Comparison of ENCODE assay signal across 17 cellular contexts in the genomic region with DNA sequence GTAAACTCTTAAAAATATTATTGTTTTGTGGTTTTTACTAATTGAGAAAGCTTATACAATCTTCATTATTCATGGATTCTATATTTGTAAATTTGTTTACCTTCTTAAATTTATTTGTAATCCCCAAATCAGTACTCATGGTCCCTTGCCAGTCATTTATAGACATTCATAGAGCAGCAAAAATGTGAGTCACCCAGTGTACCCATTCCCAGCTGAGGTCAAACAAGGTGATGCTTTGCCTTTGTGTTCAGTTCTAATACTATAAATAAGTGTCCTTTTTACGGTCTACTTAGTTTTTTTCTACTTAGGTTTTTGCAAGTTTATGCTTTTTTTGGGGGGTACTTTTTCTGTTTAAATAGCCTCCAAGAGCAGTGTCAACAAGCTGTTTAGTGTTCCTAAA. TPM values are rescaled to one million over a fixed set of nuclear protein-coding genes. Genes with fewer than 3 reads are reported as not detected.
DNase-seq lines count a peak whose midpoint lies in the region; TF ChIP-seq lines count a peak whose summit lies in the region.
"Had no signal": no experiment of that assay in that cellular context is flagged by ENCODE, and none has a peak within 500 bp of the region (broad histone marks: within the 10 kb centered on the region; RNA-seq: fewer than 3 reads in every experiment).

No MANE protein-coding gene starts in this region.

- H3K36me3 ChIP-seq in HEK293 (ENCODE audit: control insufficient read depth in 2 of 2, insufficient read depth in 1 of 2, low read length in 2 of 2) (peaks cover 0 to 24% of the 10 kb centered on the region in 2 experiments; a peak in 2 of 3 replicates), ovary (no peaks in the 10 kb centered on the region)
- H3K36me3 ChIP-seq: BE2C had no signal

- H3K27me3 Mint-ChIP-seq in dendritic cell treated with granulocyte-macrophage colony-stimulating factor and Interleukin-4, amounts not matched to agents 40 ng/mL and 50 ng/mL, for 4 days: no peaks in the 10 kb centered on the region

- TF ChIP-seq EP300 in ovary (IDR thresholded peaks at IDR 0.05): no peak

- intact Hi-C loops in dendritic cell treated with granulocyte-macrophage colony-stimulating factor and Interleukin-4, amounts not matched to agents 40 ng/mL and 50 ng/mL, for 4 days (cut with micrococcal nuclease): loop anchor here (2.0 kb wide), 1 partner anchor 31 kb away; no protein-coding TSS in a partner anchor
- intact Hi-C loops in ovary (cut with DNase I): no loop called here

- no peak overlapping the region for H3K4me3 ChIP-seq in AG10803 (ENCODE audit: low read length)
- H3K4me3 ChIP-seq in HEK293 (ENCODE audit: low read depth, low read length): no peak overlapping the region
- no peak overlapping the region for H3K4me3 ChIP-seq in ovary
- H3K4me3 ChIP-seq: mucosa of descending colon, stomach had no signal

- no peaks in the 10 kb centered on the region for H3K9me3 ChIP-seq in HEK293 (ENCODE audit: control insufficient read depth, insufficient read depth, low read depth, low read length)
- H3K9me3 ChIP-seq in ovary: no peaks in the 10 kb centered on the region
- H3K9me3 ChIP-seq: BE2C, mucosa of descending colon, stomach had no signal

- peak overlapping the region; percentile 78 for H3K27ac Mint-ChIP-seq in dendritic cell treated with granulocyte-macrophage colony-stimulating factor and Interleukin-4, amounts not matched to agents 40 ng/mL and 50 ng/mL, for 4 days

- DNase-seq in AG10803 (ENCODE audit: low read depth): peak; percentile 47
- peak; percentile 54 for DNase-seq in renal cortical epithelial cell (ENCODE audit: low read depth)
- DNase-seq in superior temporal gyrus (ENCODE audit: extremely low spot score): no peak
- no peak for DNase-seq in GDM1 (lab: John Stamatoyannopoulos, UW)
- DNase-seq in ovary: no peak
- no peak for DNase-seq in NCI-H774 (lab: John Stamatoyannopoulos, UW)
- DNase-seq: activated CD4-positive, alpha-beta T cell treated with anti-CD3 and anti-CD28 coated beads for 4 hours; activated CD8-positive, alpha-beta memory T cell treated with anti-CD3 and anti-CD28 coated beads, Interleukin-2, amount 50 U/mL, for 4 hours; BE2C; mucosa of descending colon; NCI-H187 treated with DMSO at 0.1 percent for 48 hours; NCI-H345; right cardiac atrium; RPMI8226; stomach had no signal

- no peaks in the 10 kb centered on the region for H3K9me3 Mint-ChIP-seq in dendritic cell treated with granulocyte-macrophage colony-stimulating factor and Interleukin-4, amounts not matched to agents 40 ng/mL and 50 ng/mL, for 4 days

- no peaks in the 10 kb centered on the region for H3K4me1 ChIP-seq in HEK293 (ENCODE audit: control insufficient read depth, insufficient read depth, low read length)
- peaks cover 2% of the 10 kb centered on the region for H3K4me1 ChIP-seq in ovary (ENCODE audit: insufficient read depth)

- POLR2A ChIA-PET in HEK293 (lab: Yijun Ruan, JAX): no interaction called here

- H3K27ac ChIP-seq in HEK293 (ENCODE audit: extremely low read depth, low read depth, low read length) (no peak overlapping the region), ovary (no peak overlapping the region)
- H3K27ac ChIP-seq: stomach had no signal

- H3K4me1 Mint-ChIP-seq in dendritic cell treated with granulocyte-macrophage colony-stimulating factor and Interleukin-4, amounts not matched to agents 40 ng/mL and 50 ng/mL, for 4 days (ENCODE audit: low read depth): peaks cover 36% of the 10 kb centered on the region

- peaks cover 24% of the 10 kb centered on the region for H3K36me3 Mint-ChIP-seq in dendritic cell treated with granulocyte-macrophage colony-stimulating factor and Interleukin-4, amounts not matched to agents 40 ng/mL and 50 ng/mL, for 4 days (ENCODE audit: low read depth)

- H3K27me3 ChIP-seq in ovary: no peaks in the 10 kb centered on the region
- H3K27me3 ChIP-seq: BE2C, stomach had no signal

- TF ChIP-seq CTCF in AG10803 (conservative IDR thresholded peaks at IDR 0.05; ENCODE audit: low read length): no peak
- TF ChIP-seq CTCF in HEK293 (tag by site-specific recombination; IDR thresholded peaks at IDR 0.05): no peak
- no peak for TF ChIP-seq CTCF in ovary (IDR thresholded peaks at IDR 0.05)

- TF ChIP-seq POLR2A in ovary (IDR thresholded peaks at IDR 0.05): no peak

- 45 to 59% (median 57%) methylated on average over 1 of the region's 1 CpG for WGBS in ovary, 3 donors

- CTCF ChIA-PET in HEK293 (lab: Yijun Ruan, JAX): interaction anchor here (0.6 to 1.2 kb wide), 5 partner anchors 16 to 764 kb away, joined by 3 to 4 read pairs (median 3); no protein-coding TSS in a partner anchor

- H3K4me3 Mint-ChIP-seq in dendritic cell treated with granulocyte-macrophage colony-stimulating factor and Interleukin-4, amounts not matched to agents 40 ng/mL and 50 ng/mL, for 4 days: no peak overlapping the region

TF ChIP-seq in HEK293, 187 proteins besides CTCF, POLR2A, EP300 and RAD21:
- TF ChIP-seq, protein P1, sequence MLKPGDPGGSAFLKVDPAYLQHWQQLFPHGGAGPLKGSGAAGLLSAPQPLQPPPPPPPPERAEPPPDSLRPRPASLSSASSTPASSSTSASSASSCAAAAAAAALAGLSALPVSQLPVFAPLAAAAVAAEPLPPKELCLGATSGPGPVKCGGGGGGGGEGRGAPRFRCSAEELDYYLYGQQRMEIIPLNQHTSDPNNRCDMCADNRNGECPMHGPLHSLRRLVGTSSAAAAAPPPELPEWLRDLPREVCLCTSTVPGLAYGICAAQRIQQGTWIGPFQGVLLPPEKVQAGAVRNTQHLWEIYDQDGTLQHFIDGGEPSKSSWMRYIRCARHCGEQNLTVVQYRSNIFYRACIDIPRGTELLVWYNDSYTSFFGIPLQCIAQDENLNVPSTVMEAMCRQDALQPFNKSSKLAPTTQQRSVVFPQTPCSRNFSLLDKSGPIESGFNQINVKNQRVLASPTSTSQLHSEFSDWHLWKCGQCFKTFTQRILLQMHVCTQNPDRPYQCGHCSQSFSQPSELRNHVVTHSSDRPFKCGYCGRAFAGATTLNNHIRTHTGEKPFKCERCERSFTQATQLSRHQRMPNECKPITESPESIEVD (tag by site-specific recombination; IDR thresholded peaks at IDR 0.05): peak; percentile 53
- no peak for TF ChIP-seq ZNF112 (tag by site-specific recombination; IDR thresholded peaks at IDR 0.05)
- TF ChIP-seq ZNF600 (tag by site-specific recombination; IDR thresholded peaks at IDR 0.05): no peak

RNA-seq across cellular contexts. Expression of a gene that starts 36.1 kb away (rescaled TPM):
- total RNA-seq in renal cortical epithelial cell: 53.0 and 96.6 TPM in 2 replicates
- 10 to 100 TPM in 4 of 7 donors, 1 to 10 TPM in 3; 4.3 to 37.0 (median 16.0) TPM for total RNA-seq in ovary
- 10 to 100 TPM in 1 of 2 donors, 1 to 10 TPM in 1; 7.9 to 32.2 TPM for polyA plus RNA-seq in ovary

RNA-seq across cellular contexts. Expression of a gene that starts 54.8 kb away (rescaled TPM):
- total RNA-seq in renal cortical epithelial cell: not detected in 2 replicates
- total RNA-seq in ovary: under 1 TPM in 1 of 7 donors, not detected in 6; 0.38 TPM
- not detected for polyA plus RNA-seq in ovary
- total RNA-seq: mucosa of descending colon, stomach had no signal

Comparison
In these comparisons a context has a peak if more than half of its experiments do, and no peak if none do; other contexts are left out.
1. DNase-seq: peak in AG10803 (single experiment) and renal cortical epithelial cell (single experiment); none in superior temporal gyrus (single experiment), GDM1 (single experiment), ovary (0 of 5) and NCI-H774 (single experiment).